ENCODE assay signal across 8 cellular contexts in the genomic region with DNA sequence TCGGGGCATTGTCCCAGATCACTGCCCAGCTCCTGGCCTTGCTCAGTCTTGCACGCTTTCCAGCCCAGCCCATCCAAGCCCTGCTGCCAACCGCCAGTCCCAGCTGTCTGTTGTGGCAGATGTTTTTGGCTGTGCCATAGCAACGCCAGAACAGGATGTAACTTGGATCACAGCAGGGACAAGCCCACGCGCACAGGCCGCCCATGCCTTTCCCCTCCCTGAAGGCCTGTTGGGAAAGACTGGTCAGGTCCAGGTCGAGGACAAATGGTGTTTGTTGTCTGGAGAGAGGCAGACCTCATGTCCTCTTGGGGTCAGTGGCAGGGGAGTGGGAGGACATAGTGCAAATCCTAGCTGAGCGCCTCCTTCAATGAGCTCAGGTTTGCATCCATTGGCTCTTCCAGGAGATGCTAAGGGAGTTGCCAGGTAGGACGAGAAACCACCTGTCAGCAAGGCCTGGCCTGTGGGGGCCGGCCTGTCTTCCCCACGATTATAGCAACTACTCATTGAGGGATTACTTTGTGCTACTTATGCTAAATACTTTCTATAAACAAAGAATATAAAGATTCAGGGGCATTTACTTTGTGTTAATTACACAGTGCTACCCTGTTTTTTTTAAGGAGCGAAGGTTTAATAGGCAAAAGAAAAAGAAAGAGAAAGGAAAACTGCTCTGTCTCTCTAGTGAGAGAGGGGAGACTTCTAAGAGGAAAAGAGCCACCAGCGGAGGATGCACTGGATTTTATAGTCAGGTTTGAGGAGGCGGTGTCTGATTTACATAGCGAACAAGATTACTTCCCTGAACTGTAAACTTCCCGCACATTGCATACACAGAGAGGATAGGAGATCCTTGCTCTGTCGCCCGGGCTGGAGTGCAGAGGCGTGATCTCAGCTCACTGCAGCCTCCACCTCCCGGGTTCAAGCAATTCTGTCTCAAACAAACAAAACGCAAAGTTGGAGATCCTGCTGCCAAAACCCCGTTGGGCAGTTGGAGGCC. TPM values are rescaled to one million over a fixed set of nuclear protein-coding genes. Genes with fewer than 3 reads are reported as not detected.
DNase-seq lines count a peak whose midpoint lies in the region; ATAC-seq and TF ChIP-seq lines count a peak whose summit lies in the region.

No MANE protein-coding gene starts in this region.

- TF ChIP-seq CTCF in GM13977 (IDR thresholded peaks at IDR 0.05; ENCODE audit: extremely low read depth, insufficient read depth, missing control alignments), result no peak

- no peak overlapping the region for H3K4me3 ChIP-seq in H7 (ENCODE audit: insufficient read depth, low read depth, low read length)

- H3K27me3 ChIP-seq in H7 (ENCODE audit: control insufficient read depth, insufficient read depth, low read length), result peaks cover under 1% of the 10 kb centered on the region; the same call in 1 of the 2 replicates

- peak; percentile 33 for DNase-seq in ACHN
- DNase-seq in MV-4-11 (lab: John Stamatoyannopoulos, UW), result peak; percentile 64
- DNase-seq in amygdala (lab: John Stamatoyannopoulos, UW), result peak in 43 of 56 donors; percentile 3 to 77 (median 40)
- peak; percentile 92 for DNase-seq in left ventricle myocardium superior
- DNase-seq in sciatic nerve (ENCODE audit: low spot score), result peak; percentile 67
- DNase-seq in activated CD8-positive, alpha-beta memory T cell treated with anti-CD3 and anti-CD28 coated beads, Interleukin-2, amount 50 U/mL, for 4 hours, result no peak
- DNase-seq in H7, result no peak
- no peak for DNase-seq in GM13977 (ENCODE audit: low spot score)

- in situ Hi-C loops in ACHN (cut with HindIII; ENCODE audit: low pct_ligation_motif_present, low pct_unique_long_range_greater_than_20kb, low sequenced_read_pairs) (no loop called here), GM13977 (cut with MboI; ENCODE audit: low pct_unique_long_range_greater_than_20kb, low sequenced_read_pairs, unreplicated experiment) (no loop called here)

- ATAC-seq in left ventricle myocardium superior (peak; percentile 94), sciatic nerve (peak; percentile 94)

- intact Hi-C loops in left ventricle myocardium superior (cut with micrococcal nuclease), result no loop called here
- intact Hi-C loops in sciatic nerve (cut with DNase I), result no loop called here

- no peaks in the 10 kb centered on the region for H3K36me3 ChIP-seq in H7 (replicated peaks; ENCODE audit: control insufficient read depth, insufficient read depth, low read length)

RNA-seq across cellular contexts. Expression of gene CORO1C, which starts 42.8 kb away (rescaled TPM):
- 68.0 TPM for total RNA-seq in left ventricle myocardium superior
- 194 TPM for total RNA-seq in sciatic nerve
- total RNA-seq in H7 (2014; rRNA removed; shearing (Covaris generic)), result 52.2 and 55.5 TPM in 2 replicates

Comparison
In these comparisons a context has a peak if more than half of its experiments do, and no peak if none do; other contexts are left out.
1. DNase-seq: peak in ACHN (single experiment), MV-4-11 (single experiment), amygdala (43 of 56), left ventricle myocardium superior (single experiment) and sciatic nerve (single experiment); none in activated CD8-positive, alpha-beta memory T cell treated with anti-CD3 and anti-CD28 coated beads, Interleukin-2, amount 50 U/mL, for 4 hours (single experiment), H7 (single experiment) and GM13977 (single experiment).